1 cellular context compared by ENCODE assay signal in genomic region chr22:37781434-37782059, GRCh38.
TF ChIP-seq lines count a peak whose summit lies in the region.

No MANE protein-coding gene starts in this region.

TF ChIP-seq in HCT116, 20 proteins besides CTCF, POLR2A, EP300 and RAD21:
- TF ChIP-seq SP1 (IDR thresholded peaks at IDR 0.05; ENCODE audit: low read depth) (no peak), CEBPB (IDR thresholded peaks at IDR 0.05; ENCODE audit: low read depth) (no peak), POLR2AphosphoS5 (IDR thresholded peaks at IDR 0.05; ENCODE audit: low read depth, low read length) (peak; percentile 44; the same call in 1 of the 2 replicates), JUND (IDR thresholded peaks at IDR 0.05) (no peak)
